15 cellular contexts compared by ENCODE assay signal in genomic region chr5:36575367-36575781, GRCh38. TPM values are rescaled to one million over a fixed set of nuclear protein-coding genes. Genes with fewer than 3 reads are reported as not detected.
DNase-seq lines count a peak whose midpoint lies in the region; ATAC-seq, FAIRE-seq and TF ChIP-seq lines count a peak whose summit lies in the region.
"Had no signal": no experiment of that assay in that cellular context is flagged by ENCODE, and none has a peak within 500 bp of the region (broad histone marks: within the 10 kb centered on the region; RNA-seq: fewer than 3 reads in every experiment).

No MANE protein-coding gene starts in this region.

- TF ChIP-seq RAD21 in HepG2 (CRISPR knock-in tag; IDR thresholded peaks at IDR 0.05): no peak

- no peak overlapping the region for H3K4me3 Mint-ChIP-seq in effector memory CD8-positive, alpha-beta T cell
- H3K4me3 Mint-ChIP-seq: nephron had no signal

- no TSS peak for BruUV-seq in HepG2 (replicated peaks; lab: Mats Ljungman, UMichigan)

- no peaks in the 10 kb centered on the region for H4K20me1 ChIP-seq in HepG2 (ENCODE audit: insufficient read depth, low read length)

- H3K36me3 ChIP-seq in right lobe of liver: no peaks in the 10 kb centered on the region
- no peaks in the 10 kb centered on the region for H3K36me3 ChIP-seq in HepG2 (replicated peaks in 1 of 2; ENCODE audit: control insufficient read depth in 1 of 2, insufficient read depth in 2 of 2, low read length in 2 of 2)
- no peaks in the 10 kb centered on the region for H3K36me3 ChIP-seq in brain microvascular endothelial cell (replicated peaks)
- H3K36me3 ChIP-seq: upper lobe of right lung had no signal

- H3K36me3 Mint-ChIP-seq in effector memory CD8-positive, alpha-beta T cell (ENCODE audit: insufficient read depth): no peaks in the 10 kb centered on the region

- TF ChIP-seq EP300 in HepG2 (IDR thresholded peaks at IDR 0.05; ENCODE audit: low read depth in 2 of 2, low read length in 2 of 2): no peak
- TF ChIP-seq EP300 in HepG2 (CRISPR knock-in tag; IDR thresholded peaks at IDR 0.05; ENCODE audit: borderline replicate concordance): no peak

- H2AFZ ChIP-seq in HepG2 (ENCODE audit: low read length): no peak overlapping the region

- TF ChIP-seq CTCF in right lobe of liver (IDR thresholded peaks at IDR 0.05) (no peak), HepG2 (CRISPR knock-in tag; IDR thresholded peaks at IDR 0.05) (no peak), brain microvascular endothelial cell (IDR thresholded peaks at IDR 0.05; ENCODE audit: low read depth, low read length, missing control alignments) (no peak)

- peak; percentile 34 to 69 (median 56) for ATAC-seq in right lobe of liver
- ATAC-seq in HepG2: no peak
- ATAC-seq in effector memory CD8-positive, alpha-beta T cell (replicated peaks): no peak
- ATAC-seq: left colon, upper lobe of right lung had no signal

- no peak overlapping the region for H3K27ac Mint-ChIP-seq in effector memory CD8-positive, alpha-beta T cell

- 54% methylated on average over 4 of the region's 4 CpGs for WGBS in right lobe of liver (ENCODE audit: insufficient coverage, low coverage, low lambda C conversion rate, missing lambda C conversion rate)
- 29% methylated on average over 4 of the region's 4 CpGs for WGBS in HepG2 (ENCODE audit: low lambda C conversion rate)

- H3K4me1 ChIP-seq in right lobe of liver: no peaks in the 10 kb centered on the region
- H3K4me1 ChIP-seq in HepG2 (ENCODE audit: insufficient read depth, low read length): no peaks in the 10 kb centered on the region
- H3K4me1 ChIP-seq: upper lobe of right lung had no signal

- peaks cover 0 to 5% of the 10 kb centered on the region in 2 donors for H3K27me3 Mint-ChIP-seq in effector memory CD8-positive, alpha-beta T cell

- no peaks in the 10 kb centered on the region for H3K4me1 Mint-ChIP-seq in effector memory CD8-positive, alpha-beta T cell (ENCODE audit: low read depth in 2 of 2)

- CTCF ChIA-PET in HepG2 (lab: Yijun Ruan, JAX; ENCODE audit: low intra/inter-chr PET ratio, low total read pairs): no interaction called here

- H3K9me3 Mint-ChIP-seq in effector memory CD8-positive, alpha-beta T cell: no peaks in the 10 kb centered on the region
- H3K9me3 Mint-ChIP-seq: nephron had no signal

- no peak overlapping the region for H3K4me2 ChIP-seq in HepG2 (ENCODE audit: low read depth, low read length)

- in situ Hi-C loops in HepG2 (cut with HindIII; ENCODE audit: extremely low pct_ligation_motif_present, low pct_unique_long_range_greater_than_20kb) (no loop called here), brain microvascular endothelial cell (cut with HindIII; ENCODE audit: low pct_ligation_motif_present, low sequenced_read_pairs) (no loop called here)

- POLR2A ChIA-PET in HepG2 (lab: Yijun Ruan, JAX): no interaction called here

- H3K79me2 ChIP-seq in HepG2 (ENCODE audit: insufficient read depth, low read length): no peaks in the 10 kb centered on the region

- no peak for FAIRE-seq in HepG2 (lab: Jason Lieb, UNC)

- no peak overlapping the region for H3K9ac ChIP-seq in HepG2 (ENCODE audit: insufficient read depth, low read depth, low read length)

- no peak for DNase-seq in right lobe of liver
- no peak for DNase-seq in HepG2 (ENCODE audit: low spot score)
- DNase-seq in brain microvascular endothelial cell: peak; percentile 42
- DNase-seq in iris pigment epithelial cell (ENCODE audit: low read depth): peak; percentile 55
- DNase-seq in activated CD4-positive, alpha-beta T cell treated with anti-CD3 and anti-CD28 coated beads for 48 hours: no peak
- DNase-seq in activated T-cell treated with anti-CD3 and anti-CD28 coated beads, Interleukin-2, amount 50 U/mL, for 1 hour: no peak
- no peak for DNase-seq in effector memory CD8-positive, alpha-beta T cell
- no peak for DNase-seq in DMS79 (lab: John Stamatoyannopoulos, UW)
- DNase-seq: activated CD4-positive, alpha-beta T cell treated with anti-CD3 and anti-CD28 coated beads, Interleukin-2, amount 50 U/mL, for 48 hours; left colon; NCI-H1048; NCI-H2227 treated with DMSO at 0.1 percent for 48 hours; upper lobe of right lung had no signal

- H3K4me3 ChIP-seq in right lobe of liver (no peak overlapping the region), HepG2 (replicated peaks in 1 of 3; ENCODE audit: insufficient read depth in 1 of 3, low read depth in 2 of 3, low read length in 3 of 3) (no peak overlapping the region), brain microvascular endothelial cell (ENCODE audit: low read depth, low read length) (no peak overlapping the region)
- H3K4me3 ChIP-seq: upper lobe of right lung had no signal

- H3K27ac ChIP-seq in right lobe of liver (no peak overlapping the region), HepG2 (ENCODE audit: extremely low read length, insufficient read depth, low read length) (no peak overlapping the region), brain microvascular endothelial cell (peak overlapping the region; percentile 48)
- H3K27ac ChIP-seq: upper lobe of right lung had no signal

- H3K9me3 ChIP-seq in right lobe of liver (no peaks in the 10 kb centered on the region), HepG2 (ENCODE audit: low read length) (no peaks in the 10 kb centered on the region)
- H3K9me3 ChIP-seq: upper lobe of right lung had no signal

- no peak for TF ChIP-seq POLR2A in right lobe of liver (IDR thresholded peaks at IDR 0.05)
- no peak for TF ChIP-seq POLR2A in HepG2 (IDR thresholded peaks at IDR 0.05; ENCODE audit: insufficient read depth in 1 of 2, low read depth in 2 of 2, low read length in 2 of 2)

- intact Hi-C loops in right lobe of liver (cut with DNase I) (no loop called here), HepG2 (cut with micrococcal nuclease; ENCODE audit: unreplicated experiment) (no loop called here)

- H3K27me3 ChIP-seq in right lobe of liver (no peaks in the 10 kb centered on the region), HepG2 (ENCODE audit: control insufficient read depth in 1 of 2, insufficient read depth in 2 of 2, low read length in 2 of 2) (no peaks in the 10 kb centered on the region), brain microvascular endothelial cell (replicated peaks) (no peaks in the 10 kb centered on the region)
- H3K27me3 ChIP-seq: upper lobe of right lung had no signal

TF ChIP-seq in HepG2, 621 proteins besides CTCF, POLR2A, EP300 and RAD21:
- TF ChIP-seq ZNF737 (CRISPR knock-in tag; IDR thresholded peaks at IDR 0.05; ENCODE audit: borderline replicate concordance): no peak

RNA-seq across cellular contexts. Expression of gene SLC1A3, which starts 31.0 kb away (rescaled TPM):
- total RNA-seq in right lobe of liver: 10 to 100 TPM in 1 of 6 experiments, 1 to 10 TPM in 5; 4.7 to 15.1 (median 6.1) TPM
- not detected in 2 replicates for total RNA-seq in HepG2 (2016; rRNA removed; fragmentation: Illumina TruSeq; extraction: Trizol)
- 0.09 TPM in 1 of 2 replicates, not detected in the other for total RNA-seq in HepG2 (2016; cell fraction: cytosol; rRNA removed; fragmentation: Illumina TruSeq; extraction: Trizol; ENCODE audit: low read depth)
- 0.04 TPM in 1 of 2 replicates, not detected in the other for total RNA-seq in HepG2 (2016; cell fraction: insoluble cytoplasmic fraction; rRNA removed; fragmentation: Illumina TruSeq; extraction: Trizol)
- 0.12 TPM in 1 of 2 replicates, not detected in the other for total RNA-seq in HepG2 (2016; cell fraction: membrane; rRNA removed; fragmentation: Illumina TruSeq; extraction: Trizol)
- not detected in 2 replicates for total RNA-seq in HepG2 (2016; cell fraction: nucleus; rRNA removed; fragmentation: Illumina TruSeq; extraction: Trizol)
- polyA plus RNA-seq in HepG2 (2011; rRNA removed): 0.09 TPM in 1 of 2 replicates, not detected in the other
- 0.05 TPM in 1 of 2 replicates, not detected in the other for polyA plus RNA-seq in HepG2 (2011; cell fraction: cytosol; rRNA removed)
- not detected in 2 replicates for polyA plus RNA-seq in HepG2 (2011; cell fraction: nucleus; rRNA removed)
- polyA plus RNA-seq in HepG2 (2012): not detected in 2 replicates
- not detected in 2 replicates for polyA plus RNA-seq in HepG2 (2016; cell fraction: cytosol; fragmentation: Illumina TruSeq; extraction: Trizol; ENCODE audit: low read depth)
- polyA plus RNA-seq in HepG2 (2016; cell fraction: insoluble cytoplasmic fraction; fragmentation: Illumina TruSeq; extraction: Trizol; ENCODE audit: low read depth): not detected in 2 replicates
- not detected in 2 replicates for polyA plus RNA-seq in HepG2 (2016; cell fraction: membrane; fragmentation: Illumina TruSeq; extraction: Trizol; ENCODE audit: low read depth)
- not detected in 2 replicates for polyA plus RNA-seq in HepG2 (2016; cell fraction: nucleus; fragmentation: Illumina TruSeq; extraction: Trizol; ENCODE audit: insufficient read depth, low read depth)
- 126 TPM in 1 of 2 replicates, not detected in the other for polyA minus RNA-seq in HepG2 (2011; rRNA and poly(A)+ RNA removed; ENCODE audit: low replicate concordance)
- 0.89 TPM in 1 of 2 replicates, not detected in the other for polyA minus RNA-seq in HepG2 (2011; cell fraction: cytosol; rRNA and poly(A)+ RNA removed)
- not detected in 2 replicates for polyA minus RNA-seq in HepG2 (2011; cell fraction: nucleus; rRNA and poly(A)+ RNA removed)
- total RNA-seq: T-helper 2 cell treated with Interferon-gamma antibody and Interleukin-4, amounts not matched to agents 100 ng/mL and 5 ng/mL, for 36 hours had no signal

Comparison
In these comparisons a context has a peak if more than half of its experiments do, and no peak if none do; other contexts are left out.
1. ATAC-seq: peak in right lobe of liver (4 of 4); none in HepG2 (single experiment) and effector memory CD8-positive, alpha-beta T cell (single experiment).
2. DNase-seq: peak in brain microvascular endothelial cell (single experiment) and iris pigment epithelial cell (single experiment); none in right lobe of liver (0 of 3), HepG2 (single experiment), activated CD4-positive, alpha-beta T cell treated with anti-CD3 and anti-CD28 coated beads for 48 hours (single experiment), activated T-cell treated with anti-CD3 and anti-CD28 coated beads, Interleukin-2, amount 50 U/mL, for 1 hour (single experiment), effector memory CD8-positive, alpha-beta T cell (0 of 3) and DMS79 (single experiment).